8 cellular contexts compared by ENCODE assay signal in the genomic region with DNA sequence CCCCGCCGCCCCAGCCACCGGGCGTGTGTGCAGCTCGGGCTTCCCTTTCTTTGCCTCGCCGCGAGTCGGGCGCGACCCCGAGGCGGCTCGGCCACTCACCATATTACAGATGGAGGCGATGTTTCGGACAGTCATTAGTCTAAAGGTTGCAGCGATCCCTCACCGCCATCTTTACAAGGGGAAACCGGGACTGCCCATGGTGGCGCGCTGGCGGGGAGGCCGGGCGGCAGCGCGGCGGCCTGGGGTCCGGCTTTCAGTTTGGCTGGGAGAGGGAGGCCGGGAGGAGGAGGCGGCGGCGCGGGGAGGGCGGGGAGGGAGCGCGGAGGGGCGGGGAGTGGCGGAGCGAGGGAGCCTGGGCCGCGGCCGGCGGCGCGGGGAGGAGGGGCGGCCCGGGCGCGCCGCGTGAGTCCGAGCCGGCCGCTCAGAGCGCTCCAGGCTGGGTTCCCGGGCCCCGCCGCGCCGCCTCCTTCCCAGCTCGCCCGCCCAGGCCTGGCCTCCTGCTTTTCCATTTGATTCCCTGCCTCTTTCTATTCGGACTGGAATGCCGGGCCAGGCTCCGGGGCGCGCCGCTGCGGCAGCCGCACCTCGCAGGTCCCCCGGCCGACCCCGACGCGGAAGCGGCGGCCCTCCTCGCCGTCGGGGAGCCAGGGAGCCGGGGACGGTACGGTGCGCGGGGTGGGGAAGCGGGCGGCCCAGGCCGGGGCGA. TPM values are rescaled to one million over a fixed set of nuclear protein-coding genes. Genes with fewer than 3 reads are reported as not detected.
DNase-seq lines count a peak whose midpoint lies in the region; ATAC-seq and TF ChIP-seq lines count a peak whose summit lies in the region.

A gene with protein sequence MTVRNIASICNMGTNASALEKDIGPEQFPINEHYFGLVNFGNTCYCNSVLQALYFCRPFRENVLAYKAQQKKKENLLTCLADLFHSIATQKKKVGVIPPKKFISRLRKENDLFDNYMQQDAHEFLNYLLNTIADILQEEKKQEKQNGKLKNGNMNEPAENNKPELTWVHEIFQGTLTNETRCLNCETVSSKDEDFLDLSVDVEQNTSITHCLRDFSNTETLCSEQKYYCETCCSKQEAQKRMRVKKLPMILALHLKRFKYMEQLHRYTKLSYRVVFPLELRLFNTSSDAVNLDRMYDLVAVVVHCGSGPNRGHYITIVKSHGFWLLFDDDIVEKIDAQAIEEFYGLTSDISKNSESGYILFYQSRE (minus strand): TSS at position 286 of the 706 bp plus-strand sequence. CDS start 151 bp downstream, at position 135.

- WGBS in aorta, 2 donors = 0% methylated on average over 45 to 90 of the region's 90 CpGs

- peaks cover 76% of the 10 kb centered on the region for H3K4me1 ChIP-seq in left ventricle myocardium inferior
- peaks cover 0 to 1% of the 10 kb centered on the region in 2 donors for H3K4me1 ChIP-seq in aorta (ENCODE audit: control insufficient read depth in 1 of 2, insufficient read depth in 2 of 2, low read length in 2 of 2)

- peak; percentile 48 for DNase-seq in KG1 (lab: John Stamatoyannopoulos, UW)
- peak; percentile 57 for DNase-seq in SW480 (ENCODE audit: low spot score)
- peak; percentile 70 for DNase-seq in amniotic stem cell (lab: John Stamatoyannopoulos, UW)
- peak; percentile 87 for DNase-seq in left ventricle myocardium inferior
- DNase-seq in posterior vena cava (ENCODE audit: low spot score) = peak; percentile 92
- DNase-seq in aorta = peak; percentile 84 to 94

- peak; percentile 82 for ATAC-seq in GM21737 (IDR thresholded peaks at IDR 0.05; ENCODE audit: unreplicated experiment)
- peak; percentile 94 for ATAC-seq in aorta (ENCODE audit: low FRiP score)

- intact Hi-C loops in left ventricle myocardium inferior (cut with micrococcal nuclease) (no loop called here), posterior vena cava (cut with DNase I) (no loop called here), aorta (cut with DNase I) (loop anchor here (5.0 kb wide), 4 partner anchors 53 to 203 kb away; partner anchors contain the start of gene RASL11B (in 1 of the 2))

- H3K27me3 ChIP-seq in left ventricle myocardium inferior (ENCODE audit: low read depth) (no peaks in the 10 kb centered on the region), aorta (ENCODE audit: control insufficient read depth in 1 of 2, insufficient read depth in 2 of 2, low read length in 1 of 2) (no peaks in the 10 kb centered on the region)

- no peak for TF ChIP-seq CTCF in left ventricle myocardium inferior (IDR thresholded peaks at IDR 0.05; ENCODE audit: borderline replicate concordance)

- H3K4me3 ChIP-seq in GM08714 (ENCODE audit: low read length) = peak within 1 kb of the TSS; percentile 90
- peak within 1 kb of the TSS; percentile 90 for H3K4me3 ChIP-seq in left ventricle myocardium inferior
- peak within 1 kb of the TSS; percentile 92 to 94 for H3K4me3 ChIP-seq in aorta (ENCODE audit: low read length in 2 of 2)

- H3K36me3 ChIP-seq in left ventricle myocardium inferior (peaks cover 8% of the 10 kb centered on the region), aorta (ENCODE audit: control insufficient read depth in 1 of 2, insufficient read depth in 2 of 2, low read length in 1 of 2) (no peaks in the 10 kb centered on the region)

- peak within 1 kb of the TSS; percentile 100 for H3K27ac ChIP-seq in left ventricle myocardium inferior (replicated peaks)
- peak within 1 kb of the TSS; percentile 79 to 88 for H3K27ac ChIP-seq in aorta (ENCODE audit: low read depth in 1 of 2, low read length in 2 of 2)

- H3K9me3 ChIP-seq in left ventricle myocardium inferior (replicated peaks) (no peaks in the 10 kb centered on the region), aorta (ENCODE audit: control insufficient read depth, low read length) (no peaks in the 10 kb centered on the region)

RNA-seq across cellular contexts. Expression of the gene that starts here (rescaled TPM):
- total RNA-seq in left ventricle myocardium inferior = 76.4 TPM
- 10 to 100 TPM; 17.1 to 18.3 TPM for total RNA-seq in posterior vena cava
- 10 to 100 TPM; 23.7 to 24.1 TPM for total RNA-seq in aorta
- polyA plus RNA-seq in aorta = 1 to 10 TPM; 4.8 to 5.4 TPM

Comparison
In these comparisons a context has a peak if more than half of its experiments do, and no peak if none do; other contexts are left out.
1. Peak in every context shown above with its lines: DNase-seq, ATAC-seq, H3K4me3 ChIP-seq and H3K27ac ChIP-seq.
2. intact Hi-C loops: an anchor here in aorta (5.0 kb wide); none called in left ventricle myocardium inferior and posterior vena cava.